23 cellular contexts compared by ENCODE assay signal in genomic region chr3:76026379-76026778, GRCh38.
"Had no signal": no experiment of that assay in that cellular context is flagged by ENCODE, and none has a peak within 500 bp of the region (broad histone marks: within the 10 kb centered on the region; RNA-seq: fewer than 3 reads in every experiment).

No MANE protein-coding gene starts in this region.

- ATAC-seq: activated T-cell treated with anti-CD3 and anti-CD28 coated beads, Interleukin-2, amount 50 U/mL, for 4 hours; PC-3; SK-N-SH treated with all-trans-retinoic acid at 6 μM for 48 hours had no signal

- H3K4me1 Mint-ChIP-seq: activated B cell treated with CpG ODN at 0.5 μM for 24 hours; activated CD4-positive, alpha-beta T cell treated with anti-CD3 and anti-CD28 coated beads, Interleukin-2, amount 10 ng/mL, durations not matched to agents 24 days and 14 days had no signal

- H3K4me3 ChIP-seq: breast epithelium, SJSA1 had no signal

- H3K27me3 Mint-ChIP-seq: activated B cell treated with CpG ODN at 0.5 μM for 24 hours; activated CD4-positive, alpha-beta T cell treated with anti-CD3 and anti-CD28 coated beads, Interleukin-2, amount 10 ng/mL, durations not matched to agents 24 days and 14 days; activated naive CD8-positive, alpha-beta T cell had no signal

- H3K9me3 ChIP-seq: breast epithelium, SJSA1 had no signal

- H3K36me3 ChIP-seq: breast epithelium, SJSA1 had no signal

- H3K4me1 ChIP-seq: breast epithelium, SJSA1 had no signal

- H3K4me3 Mint-ChIP-seq: activated B cell treated with CpG ODN at 0.5 μM for 24 hours; activated CD4-positive, alpha-beta T cell treated with anti-CD3 and anti-CD28 coated beads, Interleukin-2, amount 10 ng/mL, durations not matched to agents 24 days and 14 days; activated naive CD4-positive, alpha-beta T cell treated with anti-CD3 and anti-CD28 coated beads for 36 hours; activated naive CD8-positive, alpha-beta T cell; activated T-cell treated with anti-CD3 and anti-CD28 coated beads, Interleukin-2, amount 50 U/mL, for 4 hours; T-helper 1 cell treated with Interleukin-12 subunit alpha and Interleukin-12 subunit beta and Interleukin-4 antibody, amounts not matched to agents 30 μg/mL and 1 μg/mL, for 36 hours had no signal

- H3K27ac ChIP-seq: breast epithelium, SJSA1 had no signal

- H3K27ac Mint-ChIP-seq: activated B cell treated with CpG ODN at 0.5 μM for 24 hours; activated CD4-positive, alpha-beta T cell treated with anti-CD3 and anti-CD28 coated beads, Interleukin-2, amount 10 ng/mL, durations not matched to agents 24 days and 14 days; activated naive CD4-positive, alpha-beta T cell treated with anti-CD3 and anti-CD28 coated beads for 36 hours; activated naive CD8-positive, alpha-beta T cell; T-helper 1 cell treated with Interleukin-12 subunit alpha and Interleukin-12 subunit beta and Interleukin-4 antibody, amounts not matched to agents 30 μg/mL and 1 μg/mL, for 36 hours had no signal

- DNase-seq: activated B cell treated with CpG ODN at 0.5 μM for 24 hours; activated CD4-positive, alpha-beta T cell treated with anti-CD3 and anti-CD28 coated beads for 1 hour; activated CD4-positive, alpha-beta T cell treated with anti-CD3 and anti-CD28 coated beads, Interleukin-2, amount 10 ng/mL, durations not matched to agents 24 days and 14 days; activated CD4-positive, alpha-beta T cell treated with anti-CD3 and anti-CD28 coated beads, Interleukin-2, amount 50 U/mL, for 48 hours; activated CD8-positive, alpha-beta memory T cell treated with anti-CD3 and anti-CD28 coated beads for 24 hours; activated gamma-delta T cell; activated naive CD4-positive, alpha-beta T cell treated with anti-CD3 and anti-CD28 coated beads for 36 hours; activated T-cell treated with anti-CD3 and anti-CD28 coated beads, Interleukin-2, amount 50 U/mL, for 4 hours; caudate nucleus; MM.1S; NCI-H1105; NCI-H1436; NCI-H1694 treated with DMSO at 0.1 percent for 48 hours; NCI-H2029 treated with DMSO at 0.1 percent for 48 hours; NCI-H345; NCI-H510A; PC-3; SHP77 had no signal

- H3K27me3 ChIP-seq: breast epithelium, SJSA1 had no signal

- H3K9me3 Mint-ChIP-seq: activated B cell treated with CpG ODN at 0.5 μM for 24 hours had no signal

- H3K36me3 Mint-ChIP-seq: activated naive CD8-positive, alpha-beta T cell had no signal
